In the genomic region with DNA sequence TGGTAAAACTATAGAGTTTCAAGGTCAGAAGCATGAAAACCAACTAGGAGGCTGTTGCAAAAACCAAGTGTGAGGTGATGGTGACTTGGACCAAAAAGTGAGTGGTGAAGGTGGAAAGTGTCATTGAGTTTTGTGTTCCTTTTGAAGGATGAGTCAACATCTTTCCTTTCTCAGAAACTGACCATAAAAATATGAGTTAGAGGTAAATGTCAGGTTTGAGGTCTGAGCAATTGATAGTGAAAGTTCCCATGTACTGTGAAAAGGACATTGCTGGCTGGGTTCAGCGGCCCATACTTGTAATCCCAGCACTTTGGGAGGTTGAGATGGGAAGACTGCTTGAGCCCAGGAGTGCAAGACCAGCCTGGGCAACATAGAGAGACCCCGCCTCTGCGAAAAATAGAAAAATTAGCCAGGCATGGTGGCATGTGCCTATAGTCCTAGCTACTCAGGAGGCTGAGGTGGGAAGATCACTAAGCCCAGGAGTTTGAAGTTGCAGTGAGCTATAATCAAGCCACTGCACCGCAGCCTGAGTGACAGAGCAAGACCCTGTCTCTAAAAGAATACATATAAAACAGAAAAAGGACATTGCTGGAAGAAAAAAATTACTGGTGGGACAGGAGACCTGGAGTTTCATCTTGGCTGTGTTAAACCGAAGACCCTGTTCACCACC, we compare ENCODE assay signal across 17 cellular contexts.
DNase-seq lines count a peak whose midpoint lies in the region; ATAC-seq and TF ChIP-seq lines count a peak whose summit lies in the region.
"Had no signal": no experiment of that assay in that cellular context is flagged by ENCODE, and none has a peak within 500 bp of the region (broad histone marks: within the 10 kb centered on the region; RNA-seq: fewer than 3 reads in every experiment).

No MANE protein-coding gene starts in this region.

- H3K36me3 Mint-ChIP-seq in natural killer cell treated with Interleukin-12 subunit alpha and Interleukin-12 subunit beta and Interleukin-15 and Interleukin-18, amount 100 ng/mL, for 72 hours: no peaks in the 10 kb centered on the region

- H3K27me3 Mint-ChIP-seq in natural killer cell treated with Interleukin-12 subunit alpha and Interleukin-12 subunit beta and Interleukin-15 and Interleukin-18, amount 100 ng/mL, for 72 hours: peaks cover 9 to 22% of the 10 kb centered on the region in 2 donors

- CTCF ChIA-PET in RWPE1 (lab: Yijun Ruan, JAX): no interaction called here

- H3K4me1 Mint-ChIP-seq in natural killer cell treated with Interleukin-12 subunit alpha and Interleukin-12 subunit beta and Interleukin-15 and Interleukin-18, amount 100 ng/mL, for 72 hours (ENCODE audit: low read depth in 2 of 2): peaks cover 3 to 15% of the 10 kb centered on the region in 2 donors
- H3K4me1 Mint-ChIP-seq: H9, T-helper 17 cell had no signal

- POLR2A ChIA-PET in RWPE1 (lab: Yijun Ruan, JAX; ENCODE audit: low non-redundant PET): no interaction called here

- TF ChIP-seq CTCF in RWPE1 (conservative IDR thresholded peaks at IDR 0.05; ENCODE audit: low read depth): no peak

- ATAC-seq in GM18520 (IDR thresholded peaks at IDR 0.05; ENCODE audit: unreplicated experiment): peak; percentile 67
- ATAC-seq in GM21390 (IDR thresholded peaks at IDR 0.05; ENCODE audit: unreplicated experiment): peak; percentile 66
- peak; percentile 79 for ATAC-seq in HG03196 (IDR thresholded peaks at IDR 0.05; ENCODE audit: unreplicated experiment)
- ATAC-seq in natural killer cell treated with Interleukin-12 subunit alpha and Interleukin-12 subunit beta and Interleukin-15 and Interleukin-18, amount 100 ng/mL, for 72 hours: peak; percentile 72 to 73
- ATAC-seq: gastrocnemius medialis, T-helper 17 cell had no signal

- no peak for DNase-seq in natural killer cell treated with Interleukin-12 subunit alpha and Interleukin-12 subunit beta and Interleukin-15 and Interleukin-18, amount 100 ng/mL, for 72 hours (ENCODE audit: low spot score)
- DNase-seq in RPMI8226 (no peak), RWPE1 (ENCODE audit: low spot score) (no peak), NCI-H345 treated with DMSO at 0.1 percent for 48 hours (lab: John Stamatoyannopoulos, UW; ENCODE audit: unreplicated experiment) (no peak)
- DNase-seq: activated CD4-positive, CD25-positive, alpha-beta regulatory T cell treated with anti-CD3 and anti-CD28 coated beads, Interleukin-2, amount 50 U/mL, for 72 hours; DMS153; gastrocnemius medialis; H9; left ventricle myocardium inferior; NCI-H1930; NCI-H748 treated with DMSO at 0.1 percent for 48 hours; small intestine; stimulated activated naive CD4-positive, alpha-beta T cell treated with Interleukin-2 at 50 U/mL for 16 hours; T-helper 17 cell had no signal

- H3K9me3 Mint-ChIP-seq in natural killer cell treated with Interleukin-12 subunit alpha and Interleukin-12 subunit beta and Interleukin-15 and Interleukin-18, amount 100 ng/mL, for 72 hours: no peaks in the 10 kb centered on the region
- H3K9me3 Mint-ChIP-seq: H9 had no signal

- H3K27ac ChIP-seq in RWPE1: no peak overlapping the region
- H3K27ac ChIP-seq: gastrocnemius medialis, left ventricle myocardium inferior had no signal

- H3K27ac Mint-ChIP-seq in natural killer cell treated with Interleukin-12 subunit alpha and Interleukin-12 subunit beta and Interleukin-15 and Interleukin-18, amount 100 ng/mL, for 72 hours: peak overlapping the region; percentile 20 to 29
- H3K27ac Mint-ChIP-seq: H9, T-helper 17 cell had no signal

- H3K4me3 Mint-ChIP-seq in natural killer cell treated with Interleukin-12 subunit alpha and Interleukin-12 subunit beta and Interleukin-15 and Interleukin-18, amount 100 ng/mL, for 72 hours: peak overlapping the region; percentile 7
- H3K4me3 Mint-ChIP-seq: H9, T-helper 17 cell had no signal
